In genomic region chr21:17585875-17586450, GRCh38 we compare ENCODE assay signal across 8 cellular contexts. TPM values are rescaled to one million over a fixed set of nuclear protein-coding genes. Genes with fewer than 3 reads are reported as not detected.
DNase-seq lines count a peak whose midpoint lies in the region; ATAC-seq, FAIRE-seq and TF ChIP-seq lines count a peak whose summit lies in the region.

No MANE protein-coding gene starts in this region.

- peak; percentile 36 for FAIRE-seq in GM18507 (lab: Jason Lieb, UNC)

- H3K27ac Mint-ChIP-seq in stimulated activated memory B cell treated with anti-CD40 and anti-IgM and Interleukin-4, amounts not matched to agents 10 μg/mL and 1 μg/mL and 100 μg/mL, for 72 hours, result no peak overlapping the region

- TF ChIP-seq CTCF in ascending aorta (IDR thresholded peaks at IDR 0.05), result peak in 2 of 3 experiments; percentile 48 to 54
- peak; percentile 46 to 62 (median 61) for TF ChIP-seq CTCF in tibial nerve (IDR thresholded peaks at IDR 0.05)

- H3K9me3 Mint-ChIP-seq in stimulated activated memory B cell treated with anti-CD40 and anti-IgM and Interleukin-4, amounts not matched to agents 10 μg/mL and 1 μg/mL and 100 μg/mL, for 72 hours, result no peaks in the 10 kb centered on the region

- whole genome bisulfite sequencing in tibial nerve, 2 donors, result 3 to 10% methylated on average over 3 of the region's 3 CpGs

- intact Hi-C loops in ascending aorta (cut with DNase I), result loop anchor here (1.0 kb wide), 1 partner anchor 199 kb away; no protein-coding TSS in a partner anchor

- H3K9me3 ChIP-seq in ascending aorta, result no peaks in the 10 kb centered on the region
- H3K9me3 ChIP-seq in tibial nerve, result no peaks in the 10 kb centered on the region

- H3K4me3 Mint-ChIP-seq in stimulated activated memory B cell treated with anti-CD40 and anti-IgM and Interleukin-4, amounts not matched to agents 10 μg/mL and 1 μg/mL and 100 μg/mL, for 72 hours, result no peak overlapping the region

- H3K4me3 ChIP-seq in ascending aorta, result no peak overlapping the region
- no peak overlapping the region for H3K4me3 ChIP-seq in tibial nerve

- DNase-seq in AG20443 (ENCODE audit: low spot score) (peak; percentile 44), GM18507 (ENCODE audit: extremely low spot score, insufficient read length, low read depth) (no peak), NCI-H2107 treated with DMSO at 0.1 percent for 48 hours (lab: John Stamatoyannopoulos, UW; ENCODE audit: unreplicated experiment) (peak; percentile 60), ascending aorta (ENCODE audit: low spot score in 2 of 2) (no peak), iPS-NIHi7 (ENCODE audit: extremely low spot score) (peak; percentile 25), tibial nerve (ENCODE audit: low spot score in 2 of 2) (peak in 1 of 2 donors; percentile 42)

- H3K27ac ChIP-seq in ascending aorta (no peak overlapping the region), tibial nerve (no peak overlapping the region)

- TF ChIP-seq POLR2A in tibial nerve (IDR thresholded peaks at IDR 0.05), result no peak

- H3K36me3 ChIP-seq in ascending aorta, result no peaks in the 10 kb centered on the region
- H3K36me3 ChIP-seq in tibial nerve, result peaks cover 0 to 6% (median 0%) of the 10 kb centered on the region in 3 donors

- no peaks in the 10 kb centered on the region for H3K36me3 Mint-ChIP-seq in stimulated activated memory B cell treated with anti-CD40 and anti-IgM and Interleukin-4, amounts not matched to agents 10 μg/mL and 1 μg/mL and 100 μg/mL, for 72 hours

- no peak for ATAC-seq in stimulated activated memory B cell treated with anti-CD40 and anti-IgM and Interleukin-4, amounts not matched to agents 10 μg/mL and 1 μg/mL and 100 μg/mL, for 72 hours
- no peak for ATAC-seq in HG03175 (IDR thresholded peaks at IDR 0.05; ENCODE audit: unreplicated experiment)

- H3K27me3 Mint-ChIP-seq in stimulated activated memory B cell treated with anti-CD40 and anti-IgM and Interleukin-4, amounts not matched to agents 10 μg/mL and 1 μg/mL and 100 μg/mL, for 72 hours, result no peaks in the 10 kb centered on the region

- no peaks in the 10 kb centered on the region for H3K4me1 ChIP-seq in ascending aorta
- no peaks in the 10 kb centered on the region for H3K4me1 ChIP-seq in tibial nerve

- no peaks in the 10 kb centered on the region for H3K4me1 Mint-ChIP-seq in stimulated activated memory B cell treated with anti-CD40 and anti-IgM and Interleukin-4, amounts not matched to agents 10 μg/mL and 1 μg/mL and 100 μg/mL, for 72 hours

- TF ChIP-seq EP300 in tibial nerve (IDR thresholded peaks at IDR 0.05), result no peak

- no peaks in the 10 kb centered on the region for H3K27me3 ChIP-seq in ascending aorta
- no peaks in the 10 kb centered on the region for H3K27me3 ChIP-seq in tibial nerve

RNA-seq across cellular contexts. Expression of gene BTG3, which starts 26.7 kb away (rescaled TPM):
- total RNA-seq in ascending aorta (19.4 TPM), tibial nerve (10 to 100 TPM; 46.2 to 66.6 (median 49.9) TPM)

Comparison
In these comparisons a context has a peak if more than half of its experiments do, and no peak if none do; other contexts are left out.
1. DNase-seq: peak in AG20443 (single experiment), NCI-H2107 treated with DMSO at 0.1 percent for 48 hours (single experiment) and iPS-NIHi7 (single experiment); none in GM18507 (single experiment) and ascending aorta (0 of 2).